Comparison of ENCODE assay signal across 2 cellular contexts in genomic region chr1:244843148-244843978, GRCh38.
TF ChIP-seq lines count a peak whose summit lies in the region.

No MANE protein-coding gene starts in this region.

TF ChIP-seq in HepG2, 621 proteins besides CTCF, POLR2A, EP300 and RAD21:
- TF ChIP-seq SMAD1 (CRISPR knock-in tag; IDR thresholded peaks at IDR 0.05; ENCODE audit: borderline replicate concordance, low read depth) (no peak), ARNT (IDR thresholded peaks at IDR 0.05) (no peak), TCF12 (IDR thresholded peaks at IDR 0.05) (no peak), TCF12 (CRISPR knock-in tag; IDR thresholded peaks at IDR 0.05) (no peak), SNRNP70 (IDR thresholded peaks at IDR 0.05; ENCODE audit: low read depth, low read length) (0 out of 2 replicates have a peak, but pooled peaks have one; percentile 59), RBFOX2 (IDR thresholded peaks at IDR 0.05; ENCODE audit: low read depth, low read length) (peak; percentile 75), POLR2G (IDR thresholded peaks at IDR 0.05; ENCODE audit: low read depth, low read length) (0 out of 2 replicates have a peak, but pooled peaks have one; percentile 53), RBM22 (optimal IDR thresholded peaks at IDR 0.05; ENCODE audit: low read length) (peak; percentile 76), POLR2AphosphoS5 (IDR thresholded peaks at IDR 0.05; ENCODE audit: low read depth, low read length) (peak; percentile 40), HNRNPL (IDR thresholded peaks at IDR 0.05; ENCODE audit: low read depth, low read length) (0 out of 2 replicates have a peak, but pooled peaks have one; percentile 32)

TF ChIP-seq in HEK293T, 16 proteins besides CTCF, POLR2A, EP300 and RAD21:
- TF ChIP-seq PKNOX1 (IDR thresholded peaks at IDR 0.05): no peak
- no peak for TF ChIP-seq LEF1 (IDR thresholded peaks at IDR 0.05; ENCODE audit: borderline replicate concordance)
- TF ChIP-seq SUZ12 (IDR thresholded peaks at IDR 0.05): no peak
- no peak for TF ChIP-seq ARNT (IDR thresholded peaks at IDR 0.05)
- 0 out of 2 replicates have a peak, but pooled peaks have one; percentile 5 for TF ChIP-seq FOXM1 (IDR thresholded peaks at IDR 0.05; ENCODE audit: borderline replicate concordance)
- TF ChIP-seq BHLHE40 (IDR thresholded peaks at IDR 0.05; ENCODE audit: borderline replicate concordance): no peak
- no peak for TF ChIP-seq HDGF (IDR thresholded peaks at IDR 0.05; ENCODE audit: borderline replicate concordance)
